11 cellular contexts compared by ENCODE assay signal in genomic region chr12:118537481-118537917, GRCh38.
DNase-seq lines count a peak whose midpoint lies in the region; ATAC-seq and TF ChIP-seq lines count a peak whose summit lies in the region.
"Had no signal": no experiment of that assay in that cellular context is flagged by ENCODE, and none has a peak within 500 bp of the region (broad histone marks: within the 10 kb centered on the region; RNA-seq: fewer than 3 reads in every experiment).

No MANE protein-coding gene starts in this region.

- ATAC-seq in Right ventricle myocardium inferior (peak; percentile 90), aorta (ENCODE audit: low FRiP score) (peak; percentile 35), GM18909 (IDR thresholded peaks at IDR 0.05; ENCODE audit: poor library complexity, unreplicated experiment) (no peak)

- peak overlapping the region; percentile 89 to 96 (median 90) for H3K27ac ChIP-seq in esophagus muscularis mucosa (replicated peaks in 1 of 4)
- peak overlapping the region; percentile 52 for H3K27ac ChIP-seq in muscle layer of colon (ENCODE audit: low read depth, low read length)
- peak overlapping the region in 1 of 2 donors; percentile 96 for H3K27ac ChIP-seq in aorta (ENCODE audit: low read depth in 1 of 2, low read length in 2 of 2)

- no peak for TF ChIP-seq POLR2A in esophagus muscularis mucosa (IDR thresholded peaks at IDR 0.05; ENCODE audit: low read depth)

- TF ChIP-seq EP300 in esophagus muscularis mucosa (IDR thresholded peaks at IDR 0.05) = peak; percentile 97

- no peak overlapping the region for H3K9ac ChIP-seq in muscle layer of colon (ENCODE audit: low read length)

- no peaks in the 10 kb centered on the region for H3K27me3 ChIP-seq in esophagus muscularis mucosa
- no peaks in the 10 kb centered on the region for H3K27me3 ChIP-seq in muscle layer of colon (ENCODE audit: control insufficient read depth in 1 of 2, insufficient read depth in 2 of 2, low read length in 2 of 2)
- H3K27me3 ChIP-seq in aorta (ENCODE audit: control insufficient read depth in 1 of 2, insufficient read depth in 2 of 2, low read length in 1 of 2) = no peaks in the 10 kb centered on the region

- H3K9me3 ChIP-seq in esophagus muscularis mucosa = no peaks in the 10 kb centered on the region
- no peaks in the 10 kb centered on the region for H3K9me3 ChIP-seq in muscle layer of colon (ENCODE audit: low read length)
- no peaks in the 10 kb centered on the region for H3K9me3 ChIP-seq in aorta (ENCODE audit: control insufficient read depth, low read length)

- 35% methylated on average over 10 of the region's 10 CpGs for WGBS in esophagus muscularis mucosa
- WGBS in aorta, 2 donors = 26 to 38% methylated on average over 10 of the region's 10 CpGs

- H3K4me3 ChIP-seq in esophagus muscularis mucosa (no peak overlapping the region), muscle layer of colon (ENCODE audit: low read depth in 1 of 2, low read length in 2 of 2) (no peak overlapping the region), aorta (ENCODE audit: low read length in 2 of 2) (no peak overlapping the region)

- peak in 1 of 3 experiments; percentile 14 for TF ChIP-seq CTCF in esophagus muscularis mucosa (IDR thresholded peaks at IDR 0.05)

- peaks cover 26 to 82% (median 81%) of the 10 kb centered on the region in 4 donors for H3K4me1 ChIP-seq in esophagus muscularis mucosa
- H3K4me1 ChIP-seq in muscle layer of colon (ENCODE audit: insufficient read depth, low read length) = peaks cover 37% of the 10 kb centered on the region
- H3K4me1 ChIP-seq in aorta (ENCODE audit: control insufficient read depth in 1 of 2, insufficient read depth in 2 of 2, low read length in 2 of 2) = no peaks in the 10 kb centered on the region

- intact Hi-C loops in Right ventricle myocardium inferior (cut with DNase I) = loop anchor here (2.0 to 5.0 kb wide), 2 partner anchors 17 to 40 kb away; no protein-coding TSS in a partner anchor
- intact Hi-C loops in cardiac septum (cut with DNase I) = no loop called here
- intact Hi-C loops in esophagus muscularis mucosa (cut with DNase I) = no loop called here
- intact Hi-C loops in aorta (cut with DNase I) = loop anchor here in 1 of 2 donors (5.0 kb wide), 1 partner anchor 70 kb away; no protein-coding TSS in a partner anchor

- DNase-seq in Right ventricle myocardium inferior (ENCODE audit: missing footprints) (peak; percentile 66), cardiac septum (ENCODE audit: low spot score) (no peak), esophagus muscularis mucosa (ENCODE audit: extremely low spot score) (no peak), aorta (peak in 1 of 2 donors; percentile 71), GF-D8 (lab: John Stamatoyannopoulos, UW) (no peak)
- DNase-seq in activated CD8-positive, alpha-beta memory T cell treated with anti-CD3 and anti-CD28 coated beads for 24 hours = no peak
- DNase-seq: DMS53; NCI-H2029 treated with DMSO at 0.1 percent for 48 hours; stimulated activated CD4-positive, alpha-beta T cell treated with anti-CD3 and anti-CD28 coated beads, Interleukin-4, amount 100 ng/mL, for 4 hours had no signal

- H3K36me3 ChIP-seq in esophagus muscularis mucosa (no peaks in the 10 kb centered on the region), muscle layer of colon (ENCODE audit: insufficient read depth, low read length) (no peaks in the 10 kb centered on the region), aorta (ENCODE audit: control insufficient read depth in 1 of 2, insufficient read depth in 2 of 2, low read length in 1 of 2) (no peaks in the 10 kb centered on the region)
